ENCODE assay signal across 34 cellular contexts in genomic region chr7:138455609-138456008, GRCh38.
"Had no signal": no experiment of that assay in that cellular context is flagged by ENCODE, and none has a peak within 500 bp of the region (broad histone marks: within the 10 kb centered on the region; RNA-seq: fewer than 3 reads in every experiment).

No MANE protein-coding gene starts in this region.

- H3K4me2 ChIP-seq: hepatocyte had no signal

- H2AFZ ChIP-seq: hepatocyte had no signal

- H3K36me3 Mint-ChIP-seq: immature natural killer cell; memory B cell; mesothelial cell of epicardium; natural killer cell treated with Interleukin-12 subunit alpha and Interleukin-12 subunit beta and Interleukin-15 and Interleukin-18, amount 100 ng/mL, for 72 hours; stimulated activated memory B cell treated with anti-CD40 and anti-IgM and Interleukin-4, amounts not matched to agents 10 μg/mL and 1 μg/mL and 100 μg/mL, for 72 hours had no signal

- DNase-seq: dorsolateral prefrontal cortex; effector CD4-positive, alpha-beta T cell; foreskin fibroblast; gastrocnemius medialis; head of caudate nucleus; immature natural killer cell; islet precursor cell; kidney glomerular epithelial cell; left colon; left ventricle myocardium inferior; lower lobe of right lung; mucosa of descending colon; naive B cell; occipital lobe; ovary; posterior cingulate gyrus; psoas muscle; right cardiac atrium; spleen; stimulated activated CD4-positive, alpha-beta T cell treated with anti-CD3 and anti-CD28 coated beads, Interleukin-4, amount 100 ng/mL, for 4 hours; stimulated activated naive CD8-positive, alpha-beta T cell treated with anti-CD3 and anti-CD28 coated beads, Interleukin-15, Interleukin-2, amounts not matched to agents 100 U/mL and 50 U/mL, for 24 hours; substantia nigra; testis; tibial artery; upper lobe of left lung had no signal

- H3K4me1 ChIP-seq: gastrocnemius medialis, lower lobe of right lung, psoas muscle, testis, tibial artery had no signal

- H3K9me3 ChIP-seq: gastrocnemius medialis, left ventricle myocardium inferior, lower lobe of right lung, mucosa of descending colon, ovary, psoas muscle, spleen, testis, tibial artery, upper lobe of left lung had no signal

- H3K4me1 Mint-ChIP-seq: stimulated activated memory B cell treated with anti-CD40 and anti-IgM and Interleukin-4, amounts not matched to agents 10 μg/mL and 1 μg/mL and 100 μg/mL, for 72 hours had no signal

- H3K27me3 ChIP-seq: dorsolateral prefrontal cortex, gastrocnemius medialis, hepatocyte, ovary, spleen, testis, tibial artery, upper lobe of left lung had no signal

- H3K9me3 Mint-ChIP-seq: immature natural killer cell; mesothelial cell of epicardium; natural killer cell treated with Interleukin-12 subunit alpha and Interleukin-12 subunit beta and Interleukin-15 and Interleukin-18, amount 100 ng/mL, for 72 hours had no signal

- H3K27me3 Mint-ChIP-seq: stimulated activated memory B cell treated with anti-CD40 and anti-IgM and Interleukin-4, amounts not matched to agents 10 μg/mL and 1 μg/mL and 100 μg/mL, for 72 hours had no signal

- H3K36me3 ChIP-seq: gastrocnemius medialis, left ventricle myocardium inferior, lower lobe of right lung, ovary, spleen, tibial artery, upper lobe of left lung had no signal

- H3K27ac Mint-ChIP-seq: immature natural killer cell; memory B cell; mesothelial cell of epicardium; naive B cell; natural killer cell treated with Interleukin-12 subunit alpha and Interleukin-12 subunit beta and Interleukin-15 and Interleukin-18, amount 100 ng/mL, for 72 hours; stimulated activated memory B cell treated with anti-CD40 and anti-IgM and Interleukin-4, amounts not matched to agents 10 μg/mL and 1 μg/mL and 100 μg/mL, for 72 hours had no signal

- H3K4me3 Mint-ChIP-seq: immature natural killer cell; memory B cell; mesothelial cell of epicardium; naive B cell; natural killer cell treated with Interleukin-12 subunit alpha and Interleukin-12 subunit beta and Interleukin-15 and Interleukin-18, amount 100 ng/mL, for 72 hours; neural crest cell; stimulated activated memory B cell treated with anti-CD40 and anti-IgM and Interleukin-4, amounts not matched to agents 10 μg/mL and 1 μg/mL and 100 μg/mL, for 72 hours had no signal

- H3K4me3 ChIP-seq: dorsolateral prefrontal cortex, gastrocnemius medialis, hepatocyte, left ventricle myocardium inferior, lower lobe of right lung, mucosa of descending colon, ovary, psoas muscle, skin epidermis, spleen, testis, tibial artery, upper lobe of left lung had no signal

- ATAC-seq: esophagus mucosa; gastrocnemius medialis; left colon; lower lobe of right lung; mucosa of descending colon; natural killer cell treated with Interleukin-12 subunit alpha and Interleukin-12 subunit beta and Interleukin-15 and Interleukin-18, amount 100 ng/mL, for 72 hours; psoas muscle; right cardiac atrium; stimulated activated memory B cell treated with anti-CD40 and anti-IgM and Interleukin-4, amounts not matched to agents 10 μg/mL and 1 μg/mL and 100 μg/mL, for 72 hours; stimulated activated naive CD8-positive, alpha-beta T cell treated with anti-CD3 and anti-CD28 coated beads, Interleukin-15, Interleukin-2, amounts not matched to agents 100 U/mL and 50 U/mL, for 24 hours had no signal

- H3K79me2 ChIP-seq: hepatocyte had no signal

- H3K27ac ChIP-seq: dorsolateral prefrontal cortex, epithelial cell of prostate, gastrocnemius medialis, hepatocyte, left ventricle myocardium inferior, lower lobe of right lung, ovary, psoas muscle, skin epidermis, spleen, testis, tibial artery, upper lobe of left lung had no signal
